ENCODE assay signal across 1 cellular context in the genomic region with DNA sequence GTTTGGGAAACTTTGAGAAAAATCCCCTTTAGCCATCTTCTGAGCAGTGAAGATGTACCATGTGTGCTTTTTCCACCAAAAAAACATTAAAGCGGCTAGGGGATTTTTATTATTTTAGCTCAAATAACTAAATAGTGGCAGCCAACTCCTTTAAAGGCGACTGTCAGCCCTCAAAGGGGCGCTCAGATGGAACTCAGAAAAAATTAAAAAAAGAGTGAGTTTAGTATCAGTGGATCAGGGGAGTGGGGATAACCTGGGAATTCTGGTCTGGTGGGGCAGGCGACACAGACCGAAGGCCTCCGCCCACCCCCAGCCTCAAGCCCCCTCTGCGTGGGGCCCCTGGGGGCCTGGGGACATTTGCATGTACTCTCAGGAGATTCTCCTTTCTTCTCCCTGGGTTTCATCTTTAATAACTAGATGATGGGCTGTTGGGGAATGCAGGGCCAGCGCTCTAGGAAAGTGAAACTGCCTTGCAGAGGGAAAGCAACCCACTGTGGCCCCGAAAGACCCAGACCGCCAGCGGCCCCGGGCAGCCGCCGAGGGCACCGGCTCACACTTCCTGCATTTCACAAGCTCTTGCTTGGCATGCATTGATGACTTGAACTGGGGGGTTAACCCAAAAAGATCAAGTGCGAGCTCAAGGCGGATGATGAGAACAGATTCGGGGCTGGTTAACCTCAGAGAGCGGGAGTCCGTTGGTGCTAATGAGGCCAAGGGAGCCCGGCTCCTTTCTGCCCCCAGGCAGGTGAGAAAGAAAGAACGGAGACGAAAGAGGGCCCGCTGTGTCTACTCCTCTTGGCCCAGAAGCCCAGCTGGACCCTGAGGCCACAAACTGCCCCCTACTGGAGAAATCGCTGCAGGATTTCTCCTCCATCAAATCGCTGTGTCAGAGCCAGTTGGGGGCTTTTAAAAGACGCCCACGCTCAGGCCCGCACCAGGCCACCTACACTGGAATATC.
TF ChIP-seq lines count a peak whose summit lies in the region.

No MANE protein-coding gene starts in this region.

TF ChIP-seq in WTC11, 78 proteins besides CTCF, POLR2A, EP300 and RAD21 (continued from another document):
- TF ChIP-seq, protein P1, sequence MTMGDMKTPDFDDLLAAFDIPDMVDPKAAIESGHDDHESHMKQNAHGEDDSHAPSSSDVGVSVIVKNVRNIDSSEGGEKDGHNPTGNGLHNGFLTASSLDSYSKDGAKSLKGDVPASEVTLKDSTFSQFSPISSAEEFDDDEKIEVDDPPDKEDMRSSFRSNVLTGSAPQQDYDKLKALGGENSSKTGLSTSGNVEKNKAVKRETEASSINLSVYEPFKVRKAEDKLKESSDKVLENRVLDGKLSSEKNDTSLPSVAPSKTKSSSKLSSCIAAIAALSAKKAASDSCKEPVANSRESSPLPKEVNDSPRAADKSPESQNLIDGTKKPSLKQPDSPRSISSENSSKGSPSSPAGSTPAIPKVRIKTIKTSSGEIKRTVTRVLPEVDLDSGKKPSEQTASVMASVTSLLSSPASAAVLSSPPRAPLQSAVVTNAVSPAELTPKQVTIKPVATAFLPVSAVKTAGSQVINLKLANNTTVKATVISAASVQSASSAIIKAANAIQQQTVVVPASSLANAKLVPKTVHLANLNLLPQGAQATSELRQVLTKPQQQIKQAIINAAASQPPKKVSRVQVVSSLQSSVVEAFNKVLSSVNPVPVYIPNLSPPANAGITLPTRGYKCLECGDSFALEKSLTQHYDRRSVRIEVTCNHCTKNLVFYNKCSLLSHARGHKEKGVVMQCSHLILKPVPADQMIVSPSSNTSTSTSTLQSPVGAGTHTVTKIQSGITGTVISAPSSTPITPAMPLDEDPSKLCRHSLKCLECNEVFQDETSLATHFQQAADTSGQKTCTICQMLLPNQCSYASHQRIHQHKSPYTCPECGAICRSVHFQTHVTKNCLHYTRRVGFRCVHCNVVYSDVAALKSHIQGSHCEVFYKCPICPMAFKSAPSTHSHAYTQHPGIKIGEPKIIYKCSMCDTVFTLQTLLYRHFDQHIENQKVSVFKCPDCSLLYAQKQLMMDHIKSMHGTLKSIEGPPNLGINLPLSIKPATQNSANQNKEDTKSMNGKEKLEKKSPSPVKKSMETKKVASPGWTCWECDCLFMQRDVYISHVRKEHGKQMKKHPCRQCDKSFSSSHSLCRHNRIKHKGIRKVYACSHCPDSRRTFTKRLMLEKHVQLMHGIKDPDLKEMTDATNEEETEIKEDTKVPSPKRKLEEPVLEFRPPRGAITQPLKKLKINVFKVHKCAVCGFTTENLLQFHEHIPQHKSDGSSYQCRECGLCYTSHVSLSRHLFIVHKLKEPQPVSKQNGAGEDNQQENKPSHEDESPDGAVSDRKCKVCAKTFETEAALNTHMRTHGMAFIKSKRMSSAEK (CRISPR knock-in tag; IDR thresholded peaks at IDR 0.05; ENCODE audit: borderline replicate concordance), result no peak
- TF ChIP-seq, protein P2, sequence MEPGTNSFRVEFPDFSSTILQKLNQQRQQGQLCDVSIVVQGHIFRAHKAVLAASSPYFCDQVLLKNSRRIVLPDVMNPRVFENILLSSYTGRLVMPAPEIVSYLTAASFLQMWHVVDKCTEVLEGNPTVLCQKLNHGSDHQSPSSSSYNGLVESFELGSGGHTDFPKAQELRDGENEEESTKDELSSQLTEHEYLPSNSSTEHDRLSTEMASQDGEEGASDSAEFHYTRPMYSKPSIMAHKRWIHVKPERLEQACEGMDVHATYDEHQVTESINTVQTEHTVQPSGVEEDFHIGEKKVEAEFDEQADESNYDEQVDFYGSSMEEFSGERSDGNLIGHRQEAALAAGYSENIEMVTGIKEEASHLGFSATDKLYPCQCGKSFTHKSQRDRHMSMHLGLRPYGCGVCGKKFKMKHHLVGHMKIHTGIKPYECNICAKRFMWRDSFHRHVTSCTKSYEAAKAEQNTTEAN (CRISPR knock-in tag; IDR thresholded peaks at IDR 0.05), result no peak
- TF ChIP-seq ZNF219 (CRISPR knock-in tag; IDR thresholded peaks at IDR 0.05; ENCODE audit: borderline replicate concordance) (no peak), ZNF138 (CRISPR knock-in tag; conservative IDR thresholded peaks at IDR 0.05) (no peak)
